ENCODE assay signal across 1 cellular context in genomic region chr10:122336332-122336731, GRCh38.
TF ChIP-seq lines count a peak whose summit lies in the region.

No MANE protein-coding gene starts in this region.

TF ChIP-seq in H1, 55 proteins besides CTCF, POLR2A, EP300 and RAD21:
- TF ChIP-seq HDAC2 (IDR thresholded peaks at IDR 0.05; ENCODE audit: borderline replicate concordance in 1 of 2, low read depth in 2 of 2, low read length in 2 of 2) (no peak), PHF8 (conservative IDR thresholded peaks at IDR 0.05; ENCODE audit: low read depth, low read length) (no peak), NRF1 (IDR thresholded peaks at IDR 0.05; ENCODE audit: low read depth, low read length) (no peak), FOSL1 (IDR thresholded peaks at IDR 0.05; ENCODE audit: insufficient read depth, low read depth, low read length) (no peak), CTBP2 (IDR thresholded peaks at IDR 0.05; ENCODE audit: borderline replicate concordance, insufficient read depth, insufficient read length, low read length) (no peak), CHD2 (IDR thresholded peaks at IDR 0.05; ENCODE audit: low read length) (no peak)
